In the genomic region with DNA sequence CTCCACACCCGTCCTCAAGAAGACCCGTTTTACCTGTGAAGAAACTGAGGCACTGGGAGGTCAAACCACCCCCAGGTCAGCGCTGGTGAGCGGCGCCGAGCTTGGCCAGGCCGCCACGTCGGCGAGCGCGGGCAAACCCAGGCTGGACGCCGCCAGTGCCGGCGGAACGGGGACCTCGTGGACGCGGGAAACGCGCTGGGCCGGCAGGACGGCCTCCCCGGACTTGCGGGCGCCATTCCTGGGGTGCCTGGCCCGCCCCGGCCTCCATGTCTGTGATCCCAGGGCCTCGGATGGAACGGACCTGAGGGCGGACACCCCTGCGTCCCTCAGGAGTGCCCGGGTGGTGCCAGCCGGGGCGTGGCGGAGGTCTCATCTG, we compare ENCODE assay signal across 8 cellular contexts. TPM values are rescaled to one million over a fixed set of nuclear protein-coding genes. Genes with fewer than 3 reads are reported as not detected.
DNase-seq lines count a peak whose midpoint lies in the region; ATAC-seq and TF ChIP-seq lines count a peak whose summit lies in the region.

No MANE protein-coding gene starts in this region.

- H3K27ac ChIP-seq in GM23248 (peak overlapping the region; percentile 36; the same call in 1 of the 2 replicates), right atrium auricular region (peak overlapping the region; percentile 94 to 97)

- H3K36me3 ChIP-seq in GM23248 (ENCODE audit: low read depth) (no peaks in the 10 kb centered on the region; the same call in 1 of the 2 replicates), right atrium auricular region (no peaks in the 10 kb centered on the region)

- H3K27me3 Mint-ChIP-seq in activated CD4-positive, alpha-beta memory T cell treated with anti-CD3 and anti-CD28 coated beads for 36 hours, result no peaks in the 10 kb centered on the region

- intact Hi-C loops in activated CD4-positive, alpha-beta memory T cell treated with anti-CD3 and anti-CD28 coated beads for 36 hours (cut with micrococcal nuclease), result loop anchor here (5.0 kb wide), 2 partner anchors 109 to 264 kb away; no protein-coding TSS in a partner anchor

- H3K9me2 ChIP-seq in GM23248 (ENCODE audit: insufficient read depth), result no peaks in the 10 kb centered on the region

- H3K4me3 ChIP-seq in GM23248 (peak overlapping the region; percentile 68), right atrium auricular region (peak overlapping the region; percentile 92), skeletal muscle cell (ENCODE audit: low read depth, low read length) (peak overlapping the region; percentile 69)

- H3K36me3 Mint-ChIP-seq in activated CD4-positive, alpha-beta memory T cell treated with anti-CD3 and anti-CD28 coated beads for 36 hours, result no peaks in the 10 kb centered on the region

- peak overlapping the region; percentile 56 for H3K4me3 Mint-ChIP-seq in activated CD4-positive, alpha-beta memory T cell treated with anti-CD3 and anti-CD28 coated beads for 36 hours

- 0 out of 2 replicates have a peak, but pooled peaks cover 4% of the 10 kb centered on the region for H3F3A ChIP-seq in GM23248 (ENCODE audit: insufficient read depth)

- H3K4me1 ChIP-seq in GM23248 (ENCODE audit: insufficient read depth) (peaks cover 16% of the 10 kb centered on the region), right atrium auricular region (peaks cover 0 to 41% of the 10 kb centered on the region in 2 donors)

- H3K4me1 Mint-ChIP-seq in activated CD4-positive, alpha-beta memory T cell treated with anti-CD3 and anti-CD28 coated beads for 36 hours (ENCODE audit: low read depth), result peaks cover 11% of the 10 kb centered on the region

- DNase-seq in GM23248 (no peak), right atrium auricular region (ENCODE audit: low spot score) (no peak), skeletal muscle cell (ENCODE audit: low read depth) (no peak), DMS153 treated with DMSO at 0.1 percent for 48 hours (lab: John Stamatoyannopoulos, UW; ENCODE audit: unreplicated experiment) (no peak)
- no peak for DNase-seq in activated CD4-positive, alpha-beta memory T cell treated with anti-CD3 and anti-CD28 coated beads for 36 hours

- in situ Hi-C loops in GM23248 (cut with MboI), result no loop called here

- H3K9me3 ChIP-seq in GM23248 (ENCODE audit: low read depth), result no peaks in the 10 kb centered on the region
- H3K9me3 ChIP-seq in right atrium auricular region, result peaks cover 0 to 20% of the 10 kb centered on the region in 2 donors

- peak overlapping the region; percentile 64 for H3K27ac Mint-ChIP-seq in activated CD4-positive, alpha-beta memory T cell treated with anti-CD3 and anti-CD28 coated beads for 36 hours

- peaks cover 38% of the 10 kb centered on the region for H3K79me2 ChIP-seq in GM23248 (ENCODE audit: insufficient read depth)

- H3K4me2 ChIP-seq in GM23248 (ENCODE audit: unreplicated experiment), result peak overlapping the region; percentile 38

- TF ChIP-seq CTCF in right atrium auricular region (IDR thresholded peaks at IDR 0.05), result no peak

- CTCF ChIA-PET in activated CD4-positive, alpha-beta memory T cell treated with anti-CD3 and anti-CD28 coated beads for 36 hours (lab: Charles Lee), result interaction anchor here (0.7 to 1.0 kb wide), 2 partner anchors 19 to 55 kb away, joined by 3 read pairs; partner anchors contain the start of gene PTTG1IP

- ATAC-seq in GM21526 (IDR thresholded peaks at IDR 0.05; ENCODE audit: low FRiP score, unreplicated experiment), result no peak
- no peak for ATAC-seq in GM18858 (IDR thresholded peaks at IDR 0.05; ENCODE audit: unreplicated experiment)
- no peak for ATAC-seq in GM21786 (IDR thresholded peaks at IDR 0.05; ENCODE audit: unreplicated experiment)

- H3K27me3 ChIP-seq in GM23248 (replicated peaks; ENCODE audit: insufficient read depth) (no peaks in the 10 kb centered on the region), right atrium auricular region (no peaks in the 10 kb centered on the region)

- H4K20me1 ChIP-seq in GM23248 (ENCODE audit: insufficient read depth), result no peaks in the 10 kb centered on the region

- peak overlapping the region; percentile 83 for H3K9ac ChIP-seq in GM23248

- 61 to 65% methylated on average over 33 to 37 of the region's 37 CpGs for WGBS in GM23248 (ENCODE audit: low coverage in 1 of 2, low lambda C conversion rate in 2 of 2, missing lambda C conversion rate in 2 of 2), 2 experiments

- POLR2A ChIA-PET in activated CD4-positive, alpha-beta memory T cell treated with anti-CD3 and anti-CD28 coated beads for 36 hours (lab: Charles Lee), result no interaction called here

- H2AFZ ChIP-seq in GM23248, result peak overlapping the region; percentile 59

- H3K9me3 Mint-ChIP-seq in activated CD4-positive, alpha-beta memory T cell treated with anti-CD3 and anti-CD28 coated beads for 36 hours, result peaks cover 28% of the 10 kb centered on the region

RNA-seq across cellular contexts. Expression of gene SUMO3, which starts 0.8 kb away (rescaled TPM):
- 97.3 and 110 TPM in 2 replicates for total RNA-seq in GM23248 (2014; rRNA removed; shearing (Covaris generic))
- 178 TPM in 2 replicates for polyA plus RNA-seq in GM23248 (2016; fragmentation: Nextera tagmentation; extraction: Ambion mirVana)
- 10 to 100 TPM; 77.2 to 77.6 TPM for total RNA-seq in activated CD4-positive, alpha-beta memory T cell treated with anti-CD3 and anti-CD28 coated beads for 36 hours
- 10 to 100 TPM; 59.7 to 74.1 TPM for total RNA-seq in right atrium auricular region

RNA-seq across cellular contexts. Expression of gene UBE2G2, which starts 17.0 kb away (rescaled TPM):
- 39.1 and 48.6 TPM in 2 replicates for total RNA-seq in GM23248 (2014; rRNA removed; shearing (Covaris generic))
- 62.3 and 64.4 TPM in 2 replicates for polyA plus RNA-seq in GM23248 (2016; fragmentation: Nextera tagmentation; extraction: Ambion mirVana)
- total RNA-seq in activated CD4-positive, alpha-beta memory T cell treated with anti-CD3 and anti-CD28 coated beads for 36 hours, result 10 to 100 TPM; 87.6 to 96.0 TPM
- total RNA-seq in right atrium auricular region, result 10 to 100 TPM; 47.5 to 52.5 TPM

RNA-seq across cellular contexts. Expression of gene PTTG1IP, which starts 54.9 kb away (rescaled TPM):
- 680 and 814 TPM in 2 replicates for total RNA-seq in GM23248 (2014; rRNA removed; shearing (Covaris generic))
- polyA plus RNA-seq in GM23248 (2016; fragmentation: Nextera tagmentation; extraction: Ambion mirVana), result 676 and 703 TPM in 2 replicates
- total RNA-seq in activated CD4-positive, alpha-beta memory T cell treated with anti-CD3 and anti-CD28 coated beads for 36 hours, result 10 to 100 TPM; 43.0 to 44.4 TPM
- 100 to 1,000 TPM; 284 to 303 TPM for total RNA-seq in right atrium auricular region

Comparison
In these comparisons a context has a peak if more than half of its experiments do, and no peak if none do; other contexts are left out.
1. RNA of gene PTTG1IP, which starts 54.9 kb away (total RNA-seq): 680 to 814 TPM in GM23248 and 284 to 303 TPM in right atrium auricular region; 43.0 to 44.4 TPM in activated CD4-positive, alpha-beta memory T cell treated with anti-CD3 and anti-CD28 coated beads for 36 hours; every median in the first group is over 4 times any median in the second.
2. Peak in every context shown above with its lines, with median percentiles within 50 percentile points of each other: H3K4me3 ChIP-seq.